8 cellular contexts compared by ENCODE assay signal in genomic region chr1:89763649-89763986, GRCh38. TPM values are rescaled to one million over a fixed set of nuclear protein-coding genes. Genes with fewer than 3 reads are reported as not detected.
A peak's percentile ranks its signal among the peaks of the same experiment; 100 is the strongest.
DNase-seq lines count a peak whose midpoint lies in the region; ATAC-seq and TF ChIP-seq lines count a peak whose summit lies in the region.

No MANE protein-coding gene starts in this region.

- TF ChIP-seq POLR2A in Peyer's patch (IDR thresholded peaks at IDR 0.05) = no peak

- H3K4me2 ChIP-seq in DND-41 (ENCODE audit: insufficient read depth, low read length) (peak overlapping the region; percentile 86), fibroblast of lung (ENCODE audit: extremely low read depth, insufficient read depth, low read length) (peak overlapping the region; percentile 65)

- H3K9me3 ChIP-seq in DND-41 (ENCODE audit: insufficient read depth, low read length, severe bottlenecking) (no peaks in the 10 kb centered on the region), Peyer's patch (no peaks in the 10 kb centered on the region), fibroblast of lung (ENCODE audit: control insufficient read depth, insufficient read depth, low read depth, low read length) (no peaks in the 10 kb centered on the region)

- no peaks in the 10 kb centered on the region for H3K36me3 Mint-ChIP-seq in progenitor cell of endocrine pancreas (ENCODE audit: insufficient read depth)

- H3K36me3 ChIP-seq in DND-41 (ENCODE audit: insufficient read depth, low read length) = no peaks in the 10 kb centered on the region
- H3K36me3 ChIP-seq in Peyer's patch = no peaks in the 10 kb centered on the region
- no peaks in the 10 kb centered on the region for H3K36me3 ChIP-seq in fibroblast of lung (ENCODE audit: control insufficient read depth, insufficient read depth, low read length)

- H3K4me1 ChIP-seq in DND-41 (ENCODE audit: insufficient read depth, low read length) (peaks cover 28% of the 10 kb centered on the region), Peyer's patch (peaks cover 0 to 14% (median 3%) of the 10 kb centered on the region in 4 donors), fibroblast of lung (ENCODE audit: control insufficient read depth, extremely low read depth, insufficient read depth, low read length) (peaks cover 2% of the 10 kb centered on the region)

- no peak for TF ChIP-seq CTCF in DND-41 (IDR thresholded peaks at IDR 0.05; ENCODE audit: borderline replicate concordance, extremely low read depth, low read length, poor library complexity, severe bottlenecking)
- no peak for TF ChIP-seq CTCF in Peyer's patch (IDR thresholded peaks at IDR 0.05)
- TF ChIP-seq CTCF in fibroblast of lung (conservative IDR thresholded peaks at IDR 0.05 in 1 of 2, IDR thresholded peaks at IDR 0.05 in 1 of 2; ENCODE audit: low read depth in 1 of 2, low read length in 2 of 2) = no peak
- no peak for TF ChIP-seq CTCF in progenitor cell of endocrine pancreas (IDR thresholded peaks at IDR 0.05; ENCODE audit: unreplicated experiment)

- H3K9me3 Mint-ChIP-seq in progenitor cell of endocrine pancreas (ENCODE audit: low read depth) = no peaks in the 10 kb centered on the region

- H3K79me2 ChIP-seq in DND-41 (ENCODE audit: insufficient read depth, low read length) = no peaks in the 10 kb centered on the region
- no peaks in the 10 kb centered on the region for H3K79me2 ChIP-seq in fibroblast of lung (ENCODE audit: control insufficient read depth, insufficient read depth, low read length)

- peaks cover 11% of the 10 kb centered on the region for H3K4me1 Mint-ChIP-seq in progenitor cell of endocrine pancreas (ENCODE audit: low read depth)

- H2AFZ ChIP-seq in DND-41 (ENCODE audit: low read depth, low read length) (peak overlapping the region; percentile 93), fibroblast of lung (ENCODE audit: low read length) (peak overlapping the region; percentile 99)

- peaks cover 60% of the 10 kb centered on the region for H3K27me3 Mint-ChIP-seq in progenitor cell of endocrine pancreas

- H3K27me3 ChIP-seq in DND-41 (ENCODE audit: insufficient read depth, low read length, poor library complexity) (no peaks in the 10 kb centered on the region), Peyer's patch (no peaks in the 10 kb centered on the region), fibroblast of lung (ENCODE audit: control insufficient read depth, insufficient read depth, low read length) (no peaks in the 10 kb centered on the region)

- H3K9ac ChIP-seq in DND-41 (ENCODE audit: low read depth, low read length) (no peak overlapping the region), fibroblast of lung (ENCODE audit: insufficient read depth, low read length) (no peak overlapping the region)

- H3K27ac ChIP-seq in DND-41 (ENCODE audit: low read length) = no peak overlapping the region
- peak overlapping the region in 2 of 4 donors; percentile 2 to 55 for H3K27ac ChIP-seq in Peyer's patch
- H3K27ac ChIP-seq in fibroblast of lung (ENCODE audit: insufficient read depth, low read length) = no peak overlapping the region

- no peak for DNase-seq in DND-41
- no peak for DNase-seq in Peyer's patch
- no peak for DNase-seq in fibroblast of lung (ENCODE audit: low read depth in 2 of 2)
- DNase-seq in progenitor cell of endocrine pancreas (ENCODE audit: low spot score, unreplicated experiment) = no peak
- DNase-seq in effector CD4-positive, alpha-beta T cell = no peak
- DNase-seq in GM19238 (ENCODE audit: insufficient read length, low spot score) = no peak

- no peaks in the 10 kb centered on the region for H4K20me1 ChIP-seq in DND-41 (ENCODE audit: insufficient read depth, low read length)
- no peaks in the 10 kb centered on the region for H4K20me1 ChIP-seq in fibroblast of lung (ENCODE audit: control insufficient read depth, extremely low read depth, insufficient read depth, low read length)

- no peak for ATAC-seq in DND-41 (ENCODE audit: insufficient read depth, low read depth)
- ATAC-seq in HG03159 (IDR thresholded peaks at IDR 0.05; ENCODE audit: unreplicated experiment) = no peak
- no peak for ATAC-seq in esophagus mucosa

- H3K4me3 Mint-ChIP-seq in progenitor cell of endocrine pancreas (ENCODE audit: low read depth) = peak overlapping the region; percentile 75

- H3K27ac Mint-ChIP-seq in progenitor cell of endocrine pancreas = no peak overlapping the region

- H3K4me3 ChIP-seq in DND-41 (ENCODE audit: low read depth in 1 of 2, low read length in 2 of 2) (no peak overlapping the region), Peyer's patch (peak overlapping the region; percentile 37 to 54 (median 45)), fibroblast of lung (replicated peaks in 1 of 4; ENCODE audit: control extremely low read depth in 1 of 4, insufficient read depth in 1 of 4, low read depth in 3 of 4, low read length in 4 of 4) (peak overlapping the region; percentile 67 to 74 (median 69))

RNA-seq across cellular contexts. Expression of gene LRRC8D, which starts 57.2 kb away (rescaled TPM):
- total RNA-seq in Peyer's patch = 100 to 1,000 TPM in 1 of 4 donors, 10 to 100 TPM in 3; 28.9 to 113 (median 58.8) TPM
- total RNA-seq in fibroblast of lung = 28.8 and 41.0 TPM in 2 replicates
- 40.0 and 58.1 TPM in 2 replicates for polyA plus RNA-seq in fibroblast of lung
- 21.9 and 30.3 TPM in 2 replicates for polyA plus RNA-seq in fibroblast of lung (2012)
- polyA minus RNA-seq in fibroblast of lung (ENCODE audit: low replicate concordance) = 16.8 and 22.9 TPM in 2 replicates
- total RNA-seq in progenitor cell of endocrine pancreas = 41.2 and 42.1 TPM in 2 replicates
- 15.1 TPM for total RNA-seq in esophagus mucosa

Comparison
In these comparisons a context has a peak if more than half of its experiments do, and no peak if none do; other contexts are left out.
1. H3K4me3 ChIP-seq: peak in Peyer's patch (4 of 4) and fibroblast of lung (4 of 4); none in DND-41 (0 of 2).